8 cellular contexts compared by ENCODE assay signal in the genomic region with DNA sequence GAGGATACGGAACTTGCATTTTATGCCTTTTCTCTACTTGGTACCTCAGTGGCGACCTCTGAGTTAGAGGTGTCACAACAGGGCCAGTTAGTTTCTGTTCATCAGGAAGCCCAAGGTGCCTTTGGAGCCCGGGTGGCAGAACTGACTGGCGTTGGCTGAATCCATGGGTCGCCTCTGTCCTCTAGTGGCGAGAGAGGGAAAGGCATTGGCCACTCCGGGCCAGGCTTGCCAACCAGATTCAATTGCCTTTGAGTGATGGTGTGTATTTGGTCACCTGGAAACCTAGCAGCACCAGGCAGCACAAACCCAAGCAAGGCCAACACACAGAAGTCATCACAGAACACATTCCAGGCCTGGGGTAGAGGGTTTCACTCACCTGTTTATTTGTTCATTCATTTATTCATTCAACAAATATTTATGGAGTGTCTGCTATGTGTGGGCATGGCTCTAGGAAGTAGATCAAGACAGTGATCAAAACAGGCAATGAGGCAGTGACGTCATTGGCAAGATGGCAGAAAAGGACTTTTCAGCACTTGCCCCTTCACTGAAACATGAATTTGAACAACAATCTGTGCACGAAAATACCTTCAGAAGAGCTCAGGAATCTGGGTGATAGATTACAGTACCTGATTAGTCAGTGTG. TPM values are rescaled to one million over a fixed set of nuclear protein-coding genes. Genes with fewer than 3 reads are reported as not detected.
A peak's percentile ranks its signal among the peaks of the same experiment; 100 is the strongest.
DNase-seq lines count a peak whose midpoint lies in the region; ATAC-seq lines count a peak whose summit lies in the region.

No MANE protein-coding gene starts in this region.

- peak; percentile 95 for ATAC-seq in left ventricle myocardium superior

- H3K9ac ChIP-seq in NT2/D1 (ENCODE audit: insufficient read length, low read depth), result no peak overlapping the region

- H3K4me3 ChIP-seq in NT2/D1 (ENCODE audit: insufficient read length, low read depth), result no peak overlapping the region

- DNase-seq in activated T-cell treated with anti-CD3 and anti-CD28 coated beads for 48 hours (ENCODE audit: low read depth), result peak; percentile 39
- no peak for DNase-seq in activated T-cell treated with anti-CD3 and anti-CD28 coated beads for 4 hours
- DNase-seq in HuH-7.5 (ENCODE audit: low spot score), result peak; percentile 50
- peak; percentile 89 for DNase-seq in NT2/D1 (ENCODE audit: low read depth, low spot score)
- peak; percentile 40 for DNase-seq in amniotic stem cell (lab: John Stamatoyannopoulos, UW)
- DNase-seq in left ventricle myocardium superior, result peak; percentile 74
- DNase-seq in retina, result peak; percentile 75
- DNase-seq in NCI-H524 treated with DMSO at 0.1 percent for 48 hours (lab: John Stamatoyannopoulos, UW), result no peak

- peaks cover 20% of the 10 kb centered on the region for H3K4me1 ChIP-seq in NT2/D1 (ENCODE audit: insufficient read depth, insufficient read length)

- H3K27me3 ChIP-seq in NT2/D1 (ENCODE audit: insufficient read depth, insufficient read length), result peaks cover 9% of the 10 kb centered on the region

- H3K36me3 ChIP-seq in NT2/D1 (ENCODE audit: insufficient read depth, insufficient read length, low read length), result no peaks in the 10 kb centered on the region

- no peaks in the 10 kb centered on the region for H3K9me3 ChIP-seq in NT2/D1 (ENCODE audit: insufficient read depth, low read length)

- intact Hi-C loops in left ventricle myocardium superior (cut with micrococcal nuclease), result loop anchor here (5.0 kb wide), 1 partner anchor 146 kb away; no protein-coding TSS in a partner anchor

RNA-seq across cellular contexts. Expression of gene KCNA5, which starts 40.5 kb away (rescaled TPM):
- 2.2 TPM for total RNA-seq in left ventricle myocardium superior

Comparison
In these comparisons a context has a peak if more than half of its experiments do, and no peak if none do; other contexts are left out.
1. DNase-seq: peak in activated T-cell treated with anti-CD3 and anti-CD28 coated beads for 48 hours (single experiment), HuH-7.5 (single experiment), NT2/D1 (single experiment), amniotic stem cell (single experiment), left ventricle myocardium superior (single experiment) and retina (single experiment); none in activated T-cell treated with anti-CD3 and anti-CD28 coated beads for 4 hours (single experiment) and NCI-H524 treated with DMSO at 0.1 percent for 48 hours (single experiment).